Comparison of ENCODE assay signal across 23 cellular contexts in the genomic region with DNA sequence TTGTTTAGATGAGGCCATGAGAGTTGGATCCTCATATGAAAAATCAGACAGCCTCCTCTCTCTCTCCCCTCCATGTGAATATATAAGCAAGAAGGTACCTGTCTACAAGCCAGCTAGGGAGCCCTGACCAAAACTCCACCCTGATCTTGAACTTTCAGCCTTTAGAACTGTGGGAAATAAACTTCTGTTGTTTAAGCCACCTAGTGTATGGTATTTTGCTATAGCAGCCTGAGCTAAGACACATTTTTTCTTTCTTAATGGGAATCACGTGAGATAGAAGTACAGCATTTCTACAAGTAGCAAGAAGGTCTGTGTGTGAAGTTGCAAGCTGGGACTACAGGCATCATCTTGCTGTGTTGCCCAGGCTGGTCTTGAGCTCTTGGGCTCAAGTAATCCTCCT. TPM values are rescaled to one million over a fixed set of nuclear protein-coding genes. Genes with fewer than 3 reads are reported as not detected.
DNase-seq lines count a peak whose midpoint lies in the region; ATAC-seq and TF ChIP-seq lines count a peak whose summit lies in the region.
"Had no signal": no experiment of that assay in that cellular context is flagged by ENCODE, and none has a peak within 500 bp of the region (broad histone marks: within the 10 kb centered on the region; RNA-seq: fewer than 3 reads in every experiment).

No MANE protein-coding gene starts in this region.

- H3K4me1 ChIP-seq in adipocyte (ENCODE audit: control insufficient read depth, insufficient read depth, low read length) = peaks cover 12% of the 10 kb centered on the region
- peaks cover 5% of the 10 kb centered on the region for H3K4me1 ChIP-seq in smooth muscle cell (ENCODE audit: low read depth)
- peaks cover 12% of the 10 kb centered on the region for H3K4me1 ChIP-seq in Karpas-422 (ENCODE audit: low read length)

- no peak overlapping the region for H3K4me2 ChIP-seq in smooth muscle cell
- no peak overlapping the region for H3K4me2 ChIP-seq in Karpas-422 (ENCODE audit: low read depth, low read length, poor library complexity, severe bottlenecking)

- H3K27me3 ChIP-seq in adipocyte (replicated peaks; ENCODE audit: control insufficient read depth, insufficient read depth, low read length) (peaks cover 5% of the 10 kb centered on the region), smooth muscle cell (ENCODE audit: low read depth) (no peaks in the 10 kb centered on the region), Karpas-422 (ENCODE audit: low read length) (no peaks in the 10 kb centered on the region)
- H3K27me3 ChIP-seq: esophagus squamous epithelium had no signal

- H2AFZ ChIP-seq in smooth muscle cell (ENCODE audit: low read depth) (no peak overlapping the region), Karpas-422 (ENCODE audit: low read length) (no peak overlapping the region)

- TF ChIP-seq CTCF in fibroblast of pulmonary artery (IDR thresholded peaks at IDR 0.05; ENCODE audit: low read length, missing control alignments) (peak; percentile 10), smooth muscle cell (IDR thresholded peaks at IDR 0.05; ENCODE audit: borderline replicate concordance, insufficient read depth, poor library complexity, severe bottlenecking) (peak; percentile 7)

- H3K36me3 ChIP-seq in adipocyte (ENCODE audit: control insufficient read depth, insufficient read depth, low read length, severe bottlenecking) (no peaks in the 10 kb centered on the region), smooth muscle cell (ENCODE audit: low read depth) (no peaks in the 10 kb centered on the region), Karpas-422 (ENCODE audit: insufficient read depth, low read length) (no peaks in the 10 kb centered on the region)
- H3K36me3 ChIP-seq: esophagus squamous epithelium had no signal

- H3K9me3 ChIP-seq in adipocyte (ENCODE audit: control insufficient read depth, low read length) = no peaks in the 10 kb centered on the region
- no peaks in the 10 kb centered on the region for H3K9me3 ChIP-seq in smooth muscle cell (replicated peaks; ENCODE audit: low read depth)
- no peaks in the 10 kb centered on the region for H3K9me3 ChIP-seq in Karpas-422 (ENCODE audit: low read length)
- H3K9me3 ChIP-seq: esophagus squamous epithelium, mucosa of descending colon had no signal

- WGBS in smooth muscle cell (ENCODE audit: low lambda C conversion rate) = 50% methylated on average over 1 of the region's 1 CpG

- H3K9ac ChIP-seq in adipocyte (ENCODE audit: low read length) (no peak overlapping the region), smooth muscle cell (ENCODE audit: low read depth) (no peak overlapping the region), Karpas-422 (ENCODE audit: low read length) (no peak overlapping the region)

- no peak for ATAC-seq in HG03159 (IDR thresholded peaks at IDR 0.05; ENCODE audit: unreplicated experiment)
- ATAC-seq: activated T-helper 17 cell treated with anti-CD3 and anti-CD28 coated beads, Interleukin-2, amount 50 U/mL, for 72 hours; effector memory CD8-positive, alpha-beta T cell; GM12878; mucosa of descending colon had no signal

- H3F3A ChIP-seq in smooth muscle cell (ENCODE audit: low read depth) = no peaks in the 10 kb centered on the region

- no peaks in the 10 kb centered on the region for H4K20me1 ChIP-seq in smooth muscle cell (ENCODE audit: low read depth)
- no peaks in the 10 kb centered on the region for H4K20me1 ChIP-seq in Karpas-422 (ENCODE audit: insufficient read depth, low read depth, low read length)

- no peaks in the 10 kb centered on the region for H3K9me2 ChIP-seq in Karpas-422 (replicated peaks; ENCODE audit: insufficient read depth, low read length)

- H3K27ac ChIP-seq in smooth muscle cell (ENCODE audit: low read depth) (no peak overlapping the region), Karpas-422 (ENCODE audit: low read length) (no peak overlapping the region)
- H3K27ac ChIP-seq: esophagus squamous epithelium, SK-N-MC had no signal

- no peak overlapping the region for H3K4me3 ChIP-seq in adipocyte (ENCODE audit: low read length)
- no peak overlapping the region for H3K4me3 ChIP-seq in fibroblast of pulmonary artery (replicated peaks; ENCODE audit: low read depth, low read length)
- no peak overlapping the region for H3K4me3 ChIP-seq in smooth muscle cell
- no peak overlapping the region for H3K4me3 ChIP-seq in Karpas-422 (ENCODE audit: low read length)
- H3K4me3 ChIP-seq: esophagus squamous epithelium, GM12878, mucosa of descending colon, SK-N-MC had no signal

- H3K79me2 ChIP-seq in smooth muscle cell (ENCODE audit: low read depth) (no peaks in the 10 kb centered on the region), Karpas-422 (ENCODE audit: low read length) (no peaks in the 10 kb centered on the region)

- peak; percentile 30 for DNase-seq in HCEC 1CT
- peak; percentile 28 for DNase-seq in adipocyte (ENCODE audit: low read depth)
- peak; percentile 29 for DNase-seq in fibroblast of pulmonary artery (ENCODE audit: low read depth)
- no peak for DNase-seq in smooth muscle cell (lab: John Stamatoyannopoulos, UW; ENCODE audit: unreplicated experiment)
- no peak for DNase-seq in Karpas-422
- no peak for DNase-seq in stimulated activated CD4-positive, alpha-beta T cell treated with anti-CD3 and anti-CD28 coated beads, Interleukin-4, amount 100 ng/mL, for 4 hours
- DNase-seq: activated CD4-positive, alpha-beta T cell treated with anti-CD3 and anti-CD28 coated beads, Interleukin-2, amount 50 U/mL, for 1 hour; DMS53; effector memory CD8-positive, alpha-beta T cell; esophagus squamous epithelium; hippocampal formation; mucosa of descending colon; NCI-H1105 treated with DMSO at 0.1 percent for 48 hours; NCI-H2081 treated with DMSO at 0.1 percent for 48 hours; NCI-H524; nephron progenitor cell; stimulated activated CD4-positive, alpha-beta T cell treated with anti-CD3 and anti-CD28 coated beads, Interleukin-2, amount 100 ng/mL, for 48 hours; stimulated activated naive CD4-positive, alpha-beta T cell treated with Interleukin-2 at 50 U/mL for 16 hours had no signal

RNA-seq across cellular contexts. Expression of a gene that starts 16.3 kb away (rescaled TPM):
- total RNA-seq in smooth muscle cell = not detected in 2 replicates
- 0.31 TPM in 1 of 2 replicates, not detected in the other for polyA plus RNA-seq in smooth muscle cell
- total RNA-seq in Karpas-422 (2014; rRNA removed; shearing (Covaris generic); ENCODE audit: low replicate concordance) = not detected in 2 replicates
- total RNA-seq: activated T-helper 17 cell treated with anti-CD3 and anti-CD28 coated beads, Interleukin-2, amount 50 U/mL, for 72 hours; GM12878; posterior vena cava had no signal
- polyA plus RNA-seq: GM12878 had no signal

RNA-seq across cellular contexts. Expression of a gene that starts 24.6 kb away (rescaled TPM):
- total RNA-seq in smooth muscle cell = 14.9 and 25.6 TPM in 2 replicates
- polyA plus RNA-seq in smooth muscle cell = 7.5 and 9.3 TPM in 2 replicates
- total RNA-seq in Karpas-422 (2014; rRNA removed; shearing (Covaris generic); ENCODE audit: low replicate concordance) = 59.4 and 85.6 TPM in 2 replicates

Comparison
In these comparisons a context has a peak if more than half of its experiments do, and no peak if none do; other contexts are left out.
1. DNase-seq: peak in HCEC 1CT (single experiment), adipocyte (single experiment) and fibroblast of pulmonary artery (single experiment); none in smooth muscle cell (single experiment), Karpas-422 (single experiment) and stimulated activated CD4-positive, alpha-beta T cell treated with anti-CD3 and anti-CD28 coated beads, Interleukin-4, amount 100 ng/mL, for 4 hours (0 of 2).